ENCODE assay signal across 8 cellular contexts in the genomic region with DNA sequence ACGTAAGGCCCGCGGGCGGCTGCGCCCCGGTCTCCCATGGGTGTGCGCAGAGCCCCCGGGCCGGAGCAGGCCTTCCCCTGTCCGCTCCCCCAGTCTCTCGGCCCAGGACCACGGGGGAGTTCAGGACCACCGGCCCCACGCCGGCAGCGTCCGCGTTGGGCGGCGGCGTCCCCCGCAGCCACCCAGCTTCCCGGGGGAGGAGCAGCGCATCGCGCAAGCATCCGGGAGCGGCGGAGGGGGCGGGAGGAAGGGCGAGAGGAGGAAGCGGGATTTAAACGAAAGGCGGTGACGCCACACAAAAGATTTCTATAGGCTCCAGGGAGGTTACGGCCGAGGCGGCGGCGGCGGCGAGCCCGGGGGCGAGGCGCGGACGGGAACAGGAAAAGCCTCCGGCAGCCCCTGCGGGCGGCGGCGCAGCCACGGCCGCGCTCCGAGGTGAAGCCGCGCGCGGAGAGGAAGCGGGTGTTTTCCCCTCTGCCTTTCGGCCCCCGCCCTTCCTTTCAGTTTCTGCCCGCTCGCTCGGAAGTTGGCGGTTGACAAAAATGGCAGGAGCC. TPM values are rescaled to one million over a fixed set of nuclear protein-coding genes. Genes with fewer than 3 reads are reported as not detected.
DNase-seq lines count a peak whose midpoint lies in the region; ATAC-seq and TF ChIP-seq lines count a peak whose summit lies in the region.

TSS of gene TLNRD1 (plus strand) at position 298 of the 554 bp plus-strand sequence. CDS start 1,349 bp downstream, outside the sequence.

- peak within 1 kb of the TSS; percentile 84 for H3K4me3 ChIP-seq in BJ (ENCODE audit: low read depth, low read length)
- peak within 1 kb of the TSS; percentile 83 for H3K4me3 ChIP-seq in coronary artery

- H3K4me1 Mint-ChIP-seq in activated CD4-positive, alpha-beta T cell treated with anti-CD3 and anti-CD28 coated beads, Interleukin-2, amount 10 ng/mL, durations not matched to agents 7 days and 5 days: peaks cover 60% of the 10 kb centered on the region

- H3K27me3 Mint-ChIP-seq in activated CD4-positive, alpha-beta T cell treated with anti-CD3 and anti-CD28 coated beads, Interleukin-2, amount 10 ng/mL, durations not matched to agents 7 days and 5 days: no peaks in the 10 kb centered on the region

- peak within 1 kb of the TSS; percentile 98 for H3K27ac Mint-ChIP-seq in activated CD4-positive, alpha-beta T cell treated with anti-CD3 and anti-CD28 coated beads, Interleukin-2, amount 10 ng/mL, durations not matched to agents 7 days and 5 days

- no peaks in the 10 kb centered on the region for H3K27me3 ChIP-seq in BJ (ENCODE audit: control insufficient read depth, insufficient read depth, low read length)

- TF ChIP-seq CTCF in BJ (IDR thresholded peaks at IDR 0.05; ENCODE audit: insufficient read depth, low read depth, low read length) (no peak), coronary artery (IDR thresholded peaks at IDR 0.05) (no peak)

- ATAC-seq in GM19324 (IDR thresholded peaks at IDR 0.05; ENCODE audit: low FRiP score, unreplicated experiment) (peak; percentile 67), HG03460 (IDR thresholded peaks at IDR 0.05; ENCODE audit: unreplicated experiment) (peak; percentile 58), left lobe of liver (peak; percentile 77)

- CTCF ChIA-PET in BJ (lab: Yijun Ruan, JAX): interaction anchor here (1.0 to 4.3 kb wide), 2 partner anchors 10 to 266 kb away, joined by 3 to 26 read pairs; no protein-coding TSS in a partner anchor
- CTCF ChIA-PET in activated CD4-positive, alpha-beta T cell treated with anti-CD3 and anti-CD28 coated beads, Interleukin-2, amount 10 ng/mL, durations not matched to agents 7 days and 5 days (lab: Charles Lee): interaction anchor here (1.2 to 2.4 kb wide), 3 partner anchors 9 to 266 kb away, joined by 3 to 8 read pairs (median 4); no protein-coding TSS in a partner anchor

- peak within 1 kb of the TSS; percentile 95 to 96 for H3K27ac ChIP-seq in coronary artery

- H3K4me3 Mint-ChIP-seq in activated CD4-positive, alpha-beta T cell treated with anti-CD3 and anti-CD28 coated beads, Interleukin-2, amount 10 ng/mL, durations not matched to agents 7 days and 5 days: peak within 1 kb of the TSS; percentile 95

- H3K36me3 ChIP-seq in BJ (ENCODE audit: control insufficient read depth, insufficient read depth, low read length): peaks cover 8% of the 10 kb centered on the region

- DNase-seq in BJ (ENCODE audit: low read depth) (peak; percentile 46), NCI-H526 (lab: John Stamatoyannopoulos, UW) (peak; percentile 53 to 88), coronary artery (ENCODE audit: low spot score) (peak; percentile 92), left lobe of liver (ENCODE audit: low spot score) (peak; percentile 85)
- peak; percentile 88 for DNase-seq in activated CD4-positive, alpha-beta T cell treated with anti-CD3 and anti-CD28 coated beads, Interleukin-2, amount 10 ng/mL, durations not matched to agents 7 days and 5 days
- DNase-seq in stimulated activated CD4-positive, alpha-beta T cell treated with anti-CD3 and anti-CD28 coated beads, Interleukin-2, amount 100 ng/mL, for 24 hours: peak; percentile 81 to 87

- H3K36me3 Mint-ChIP-seq in activated CD4-positive, alpha-beta T cell treated with anti-CD3 and anti-CD28 coated beads, Interleukin-2, amount 10 ng/mL, durations not matched to agents 7 days and 5 days (ENCODE audit: low read depth): peaks cover 45% of the 10 kb centered on the region

- H3K9me3 Mint-ChIP-seq in activated CD4-positive, alpha-beta T cell treated with anti-CD3 and anti-CD28 coated beads, Interleukin-2, amount 10 ng/mL, durations not matched to agents 7 days and 5 days: peaks cover 3% of the 10 kb centered on the region

- POLR2A ChIA-PET in BJ (lab: Charles Lee): interaction anchor here (0.7 kb wide), 1 partner anchor 18 kb away, joined by 7 read pairs; no protein-coding TSS in a partner anchor
- POLR2A ChIA-PET in activated CD4-positive, alpha-beta T cell treated with anti-CD3 and anti-CD28 coated beads, Interleukin-2, amount 10 ng/mL, durations not matched to agents 7 days and 5 days (lab: Charles Lee): no interaction called here

RNA-seq across cellular contexts. Expression of gene TLNRD1, which starts in this region (rescaled TPM):
- polyA plus RNA-seq in BJ (2011; rRNA removed): 3.9 and 5.2 TPM in 2 replicates
- polyA minus RNA-seq in BJ (2011; rRNA and poly(A)+ RNA removed): 3.9 and 5.6 TPM in 2 replicates
- 10 to 100 TPM; 28.6 to 34.2 TPM for total RNA-seq in activated CD4-positive, alpha-beta T cell treated with anti-CD3 and anti-CD28 coated beads, Interleukin-2, amount 10 ng/mL, durations not matched to agents 7 days and 5 days
- 4.2 TPM for total RNA-seq in left lobe of liver

Comparison
In these comparisons a context has a peak if more than half of its experiments do, and no peak if none do; other contexts are left out.
1. Peak in every context shown above with its lines: DNase-seq, ATAC-seq, H3K4me3 ChIP-seq and H3K27ac ChIP-seq.